ENCODE assay signal across 13 cellular contexts in genomic region chr6:144347933-144348332, GRCh38.
DNase-seq lines count a peak whose midpoint lies in the region; ATAC-seq and TF ChIP-seq lines count a peak whose summit lies in the region.
"Had no signal": no experiment of that assay in that cellular context is flagged by ENCODE, and none has a peak within 500 bp of the region (broad histone marks: within the 10 kb centered on the region; RNA-seq: fewer than 3 reads in every experiment).

No MANE protein-coding gene starts in this region.

- H3K4me3 Mint-ChIP-seq in CD4-positive, alpha-beta T cell, result peak overlapping the region; percentile 36
- no peak overlapping the region for H3K4me3 Mint-ChIP-seq in activated naive CD8-positive, alpha-beta T cell treated with anti-CD3 and anti-CD28 coated beads for 36 hours
- no peak overlapping the region for H3K4me3 Mint-ChIP-seq in nephron

- H2AFZ ChIP-seq in HCT116 (ENCODE audit: low read depth, low read length, poor library complexity, severe bottlenecking), result no peak overlapping the region

- H3K79me2 ChIP-seq in HCT116 (ENCODE audit: insufficient read depth, low read length), result no peaks in the 10 kb centered on the region

- no TSS peak for BruUV-seq in HCT116 (replicated peaks; lab: Mats Ljungman, UMichigan)

- POLR2A ChIA-PET in CD4-positive, alpha-beta T cell (lab: Charles Lee), result no interaction called here
- POLR2A ChIA-PET in HCT116 (lab: Charles Lee), result no interaction called here

- RAD21 ChIA-PET in HCT116 (lab: Charles Lee; ENCODE audit: low non-redundant PET in 1 of 2, low total read pairs in 2 of 2, uncharacterized antibody in 2 of 2, unreplicated experiment in 2 of 2), result interaction anchor here (0.5 to 0.6 kb wide), 2 partner anchors 10 to 137 kb away, joined by 6 to 8 read pairs; no protein-coding TSS in a partner anchor

- H3K27me3 ChIP-seq in CD4-positive, alpha-beta T cell (ENCODE audit: control insufficient read depth, insufficient read depth, low read length), result no peaks in the 10 kb centered on the region
- H3K27me3 ChIP-seq in HCT116 (ENCODE audit: insufficient read depth, low read length) (no peaks in the 10 kb centered on the region), dorsolateral prefrontal cortex (no peaks in the 10 kb centered on the region)

- peaks cover 24% of the 10 kb centered on the region for H3K36me3 Mint-ChIP-seq in CD4-positive, alpha-beta T cell (ENCODE audit: low read depth)
- H3K36me3 Mint-ChIP-seq in activated naive CD8-positive, alpha-beta T cell treated with anti-CD3 and anti-CD28 coated beads for 36 hours, result peaks cover 16% of the 10 kb centered on the region
- no peaks in the 10 kb centered on the region for H3K36me3 Mint-ChIP-seq in nephron (ENCODE audit: low read depth)

- H3K4me3 ChIP-seq in HCT116 (replicated peaks in 1 of 2; ENCODE audit: low read depth in 1 of 2, low read length in 2 of 2) (no peak overlapping the region), dorsolateral prefrontal cortex (no peak overlapping the region)

- intact Hi-C loops in CD4-positive, alpha-beta T cell (cut with DNase I, micrococcal nuclease), result loop anchor here in 1 of 2 experiments (5.0 kb wide), 1 partner anchor 251 kb away; the partner anchor contains the start of gene SF3B5
- intact Hi-C loops in HCT116 (cut with micrococcal nuclease) (no loop called here), dorsolateral prefrontal cortex (cut with DNase I) (no loop called here)

- H3K27me3 Mint-ChIP-seq in CD4-positive, alpha-beta T cell, result no peaks in the 10 kb centered on the region
- H3K27me3 Mint-ChIP-seq in activated naive CD8-positive, alpha-beta T cell treated with anti-CD3 and anti-CD28 coated beads for 36 hours, result no peaks in the 10 kb centered on the region
- no peaks in the 10 kb centered on the region for H3K27me3 Mint-ChIP-seq in nephron (ENCODE audit: low read depth)

- H3K4me1 ChIP-seq in HCT116 (ENCODE audit: control insufficient read depth in 1 of 2, insufficient read depth in 2 of 2, low read length in 2 of 2), result peaks cover 35 to 45% of the 10 kb centered on the region in 2 experiments; a peak in 3 of 4 replicates

- CTCF ChIA-PET in CD4-positive, alpha-beta T cell (lab: Charles Lee), result no interaction called here
- CTCF ChIA-PET in HCT116 (lab: Charles Lee), result no interaction called here

- H3K27ac ChIP-seq in CD4-positive, alpha-beta T cell (ENCODE audit: low read depth, low read length), result peak overlapping the region; percentile 47
- H3K27ac ChIP-seq in HCT116 (ENCODE audit: low read depth, low read length), result no peak overlapping the region
- H3K27ac ChIP-seq in dorsolateral prefrontal cortex, result no peak overlapping the region

- TF ChIP-seq RAD21 in HCT116 (IDR thresholded peaks at IDR 0.05; ENCODE audit: low read depth), result no peak

- H3K4me2 ChIP-seq in HCT116 (ENCODE audit: low read length), result peak overlapping the region; percentile 62

- no peaks in the 10 kb centered on the region for H3K9me3 ChIP-seq in CD4-positive, alpha-beta T cell (ENCODE audit: control insufficient read depth, low read length)
- H3K9me3 ChIP-seq in HCT116 (ENCODE audit: control insufficient read depth in 1 of 2, insufficient read depth in 1 of 2, low read depth in 1 of 2, low read length in 2 of 2), result no peaks in the 10 kb centered on the region

- ATAC-seq in CD4-positive, alpha-beta T cell (ENCODE audit: poor library complexity), result no peak
- no peak; the same call in 1 of the 2 replicates for ATAC-seq in HCT116
- ATAC-seq: PC-3, right cardiac atrium had no signal

- TF ChIP-seq POLR2A in HCT116 (IDR thresholded peaks at IDR 0.05; ENCODE audit: borderline replicate concordance, extremely low read depth, insufficient read depth, insufficient read length), result no peak

- TF ChIP-seq CTCF in CD4-positive, alpha-beta T cell (IDR thresholded peaks at IDR 0.05), result no peak
- TF ChIP-seq CTCF in HCT116 (IDR thresholded peaks at IDR 0.05 in 2 of 3, conservative IDR thresholded peaks at IDR 0.05 in 1 of 3; ENCODE audit: borderline replicate concordance in 1 of 3, insufficient read depth in 1 of 3, low read depth in 2 of 3, low read length in 2 of 3) (no peak), nephron (IDR thresholded peaks at IDR 0.05; ENCODE audit: unreplicated experiment in 3 of 3) (no peak), dorsolateral prefrontal cortex (IDR thresholded peaks at IDR 0.05 in 54 of 56, conservative IDR thresholded peaks at IDR 0.05 in 2 of 56; ENCODE audit: low read depth in 1 of 56, partially characterized antibody in 56 of 56) (no peak)

- H3K9me3 Mint-ChIP-seq in CD4-positive, alpha-beta T cell, result peaks cover 2% of the 10 kb centered on the region
- H3K9me3 Mint-ChIP-seq in activated naive CD8-positive, alpha-beta T cell treated with anti-CD3 and anti-CD28 coated beads for 36 hours, result peaks cover 5% of the 10 kb centered on the region
- no peaks in the 10 kb centered on the region for H3K9me3 Mint-ChIP-seq in nephron

- no peaks in the 10 kb centered on the region for H3K9me2 ChIP-seq in HCT116 (ENCODE audit: insufficient read depth)

- no peaks in the 10 kb centered on the region for H3K36me3 ChIP-seq in HCT116 (ENCODE audit: control insufficient read depth in 1 of 2, insufficient read depth in 2 of 2, low read length in 2 of 2)

- peaks cover 83% of the 10 kb centered on the region for H3K4me1 Mint-ChIP-seq in CD4-positive, alpha-beta T cell (ENCODE audit: low read depth)
- H3K4me1 Mint-ChIP-seq in activated naive CD8-positive, alpha-beta T cell treated with anti-CD3 and anti-CD28 coated beads for 36 hours, result peaks cover 75% of the 10 kb centered on the region
- peaks cover 28% of the 10 kb centered on the region for H3K4me1 Mint-ChIP-seq in nephron

- peak overlapping the region; percentile 89 for H3K27ac Mint-ChIP-seq in CD4-positive, alpha-beta T cell
- peak overlapping the region; percentile 94 for H3K27ac Mint-ChIP-seq in activated naive CD8-positive, alpha-beta T cell treated with anti-CD3 and anti-CD28 coated beads for 36 hours
- peak overlapping the region; percentile 6 to 15 (median 14) for H3K27ac Mint-ChIP-seq in nephron

- H3K9ac ChIP-seq in HCT116 (ENCODE audit: low read length), result no peak overlapping the region

- no peak for DNase-seq in CD4-positive, alpha-beta T cell
- no peak for DNase-seq in HCT116 (ENCODE audit: low read depth, low spot score)
- DNase-seq in activated naive CD8-positive, alpha-beta T cell treated with anti-CD3 and anti-CD28 coated beads for 36 hours, result no peak
- DNase-seq in dorsolateral prefrontal cortex, result no peak
- DNase-seq in HT-29 (ENCODE audit: low spot score), result no peak
- DNase-seq in iPS-NIHi7 (ENCODE audit: extremely low spot score), result no peak
- DNase-seq in HPDE6-E6E7 (ENCODE audit: extremely low spot score), result no peak
- DNase-seq: kidney; NCI-H1417 treated with DMSO at 0.1 percent for 48 hours; PC-3; right cardiac atrium; stimulated activated CD4-positive, alpha-beta T cell treated with anti-CD3 and anti-CD28 coated beads, Interleukin-4, amount 100 ng/mL, for 4 hours had no signal

- no peaks in the 10 kb centered on the region for H4K20me1 ChIP-seq in HCT116 (ENCODE audit: insufficient read depth)

TF ChIP-seq in HCT116, 20 proteins besides CTCF, POLR2A, EP300 and RAD21 (continues in another document):
- TF ChIP-seq, protein P1, sequence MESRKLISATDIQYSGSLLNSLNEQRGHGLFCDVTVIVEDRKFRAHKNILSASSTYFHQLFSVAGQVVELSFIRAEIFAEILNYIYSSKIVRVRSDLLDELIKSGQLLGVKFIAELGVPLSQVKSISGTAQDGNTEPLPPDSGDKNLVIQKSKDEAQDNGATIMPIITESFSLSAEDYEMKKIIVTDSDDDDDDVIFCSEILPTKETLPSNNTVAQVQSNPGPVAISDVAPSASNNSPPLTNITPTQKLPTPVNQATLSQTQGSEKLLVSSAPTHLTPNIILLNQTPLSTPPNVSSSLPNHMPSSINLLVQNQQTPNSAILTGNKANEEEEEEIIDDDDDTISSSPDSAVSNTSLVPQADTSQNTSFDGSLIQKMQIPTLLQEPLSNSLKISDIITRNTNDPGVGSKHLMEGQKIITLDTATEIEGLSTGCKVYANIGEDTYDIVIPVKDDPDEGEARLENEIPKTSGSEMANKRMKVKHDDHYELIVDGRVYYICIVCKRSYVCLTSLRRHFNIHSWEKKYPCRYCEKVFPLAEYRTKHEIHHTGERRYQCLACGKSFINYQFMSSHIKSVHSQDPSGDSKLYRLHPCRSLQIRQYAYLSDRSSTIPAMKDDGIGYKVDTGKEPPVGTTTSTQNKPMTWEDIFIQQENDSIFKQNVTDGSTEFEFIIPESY (IDR thresholded peaks at IDR 0.05; ENCODE audit: extremely low read depth, insufficient replicate concordance, low read length), result no peak
- TF ChIP-seq ZFX (IDR thresholded peaks at IDR 0.05) (no peak), REST (IDR thresholded peaks at IDR 0.05; ENCODE audit: low read depth) (no peak), MAX (IDR thresholded peaks at IDR 0.05) (no peak)
- TF ChIP-seq, protein P2, sequence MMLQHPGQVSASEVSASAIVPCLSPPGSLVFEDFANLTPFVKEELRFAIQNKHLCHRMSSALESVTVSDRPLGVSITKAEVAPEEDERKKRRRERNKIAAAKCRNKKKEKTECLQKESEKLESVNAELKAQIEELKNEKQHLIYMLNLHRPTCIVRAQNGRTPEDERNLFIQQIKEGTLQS (IDR thresholded peaks at IDR 0.05), result no peak

Comparison
In these comparisons a context has a peak if more than half of its experiments do, and no peak if none do; other contexts are left out.
1. H3K27ac Mint-ChIP-seq: peak in every context shown above with its lines; median percentile 94 in activated naive CD8-positive, alpha-beta T cell treated with anti-CD3 and anti-CD28 coated beads for 36 hours; 89 in CD4-positive, alpha-beta T cell; 14 in nephron.